In genomic region chr16:87602821-87603683, GRCh38 we compare ENCODE assay signal across 11 cellular contexts. TPM values are rescaled to one million over a fixed set of nuclear protein-coding genes. Genes with fewer than 3 reads are reported as not detected.
DNase-seq lines count a peak whose midpoint lies in the region; ATAC-seq and TF ChIP-seq lines count a peak whose summit lies in the region.
"Had no signal": no experiment of that assay in that cellular context is flagged by ENCODE, and none has a peak within 500 bp of the region (broad histone marks: within the 10 kb centered on the region; RNA-seq: fewer than 3 reads in every experiment).

No MANE protein-coding gene starts in this region.

- DNase-seq in A673 (ENCODE audit: low spot score) = no peak
- no peak for DNase-seq in Calu3
- no peak for DNase-seq in activated naive CD8-positive, alpha-beta T cell treated with anti-CD3 and anti-CD28 coated beads, Interleukin-2, amount 10 ng/mL, durations not matched to agents 7 days and 5 days
- peak; percentile 56 for DNase-seq in left kidney (ENCODE audit: low read depth, low spot score)
- no peak for DNase-seq in T-helper 9 cell
- DNase-seq in upper lobe of right lung = no peak
- no peak for DNase-seq in OCI-M2 (lab: John Stamatoyannopoulos, UW; ENCODE audit: unreplicated experiment)
- DNase-seq: body of pancreas, MV-4-11, SW 1271 had no signal

- H3K36me3 ChIP-seq in A673 (ENCODE audit: insufficient read depth, low read length, poor library complexity, severe bottlenecking) (no peaks in the 10 kb centered on the region), upper lobe of right lung (no peaks in the 10 kb centered on the region)

- no peaks in the 10 kb centered on the region for H3K36me3 Mint-ChIP-seq in Calu3 (ENCODE audit: insufficient read depth, unreplicated experiment)
- H3K36me3 Mint-ChIP-seq in activated naive CD8-positive, alpha-beta T cell treated with anti-CD3 and anti-CD28 coated beads, Interleukin-2, amount 10 ng/mL, durations not matched to agents 7 days and 5 days = no peaks in the 10 kb centered on the region

- peaks cover 80% of the 10 kb centered on the region for H3K27me3 ChIP-seq in A673 (replicated peaks; ENCODE audit: insufficient read depth, low read depth, low read length, poor library complexity)
- peaks cover 71% of the 10 kb centered on the region for H3K27me3 ChIP-seq in upper lobe of right lung

- BruUV-seq in A673 (replicated peaks; lab: Mats Ljungman, UMichigan) (no TSS peak), Calu3 (replicated peaks; lab: Mats Ljungman, UMichigan) (no TSS peak)

- no peaks in the 10 kb centered on the region for H3K4me1 ChIP-seq in A673 (ENCODE audit: insufficient read depth, low read length, poor library complexity, severe bottlenecking)
- H3K4me1 ChIP-seq in upper lobe of right lung = no peaks in the 10 kb centered on the region

- TF ChIP-seq CTCF in A673 (conservative IDR thresholded peaks at IDR 0.05; ENCODE audit: low read depth, low read length) = no peak
- no peak for TF ChIP-seq CTCF in Calu3 (IDR thresholded peaks at IDR 0.05; ENCODE audit: unreplicated experiment)
- TF ChIP-seq CTCF in upper lobe of right lung (IDR thresholded peaks at IDR 0.05) = no peak

- H3K27ac ChIP-seq in A673 (ENCODE audit: low read depth, low read length, poor library complexity, severe bottlenecking) (no peak overlapping the region), upper lobe of right lung (no peak overlapping the region)
- H3K27ac ChIP-seq: body of pancreas had no signal

- H3K4me1 Mint-ChIP-seq in Calu3 (ENCODE audit: low read depth, unreplicated experiment) = peaks cover 6% of the 10 kb centered on the region
- peaks cover 6% of the 10 kb centered on the region for H3K4me1 Mint-ChIP-seq in activated naive CD8-positive, alpha-beta T cell treated with anti-CD3 and anti-CD28 coated beads, Interleukin-2, amount 10 ng/mL, durations not matched to agents 7 days and 5 days

- H3K4me3 ChIP-seq in A673 (ENCODE audit: low read depth, low read length, poor library complexity, severe bottlenecking) (peak overlapping the region; percentile 43), upper lobe of right lung (no peak overlapping the region)
- H3K4me3 ChIP-seq: body of pancreas had no signal

- no peak overlapping the region for H3K27ac Mint-ChIP-seq in Calu3 (ENCODE audit: unreplicated experiment)
- H3K27ac Mint-ChIP-seq in activated naive CD8-positive, alpha-beta T cell treated with anti-CD3 and anti-CD28 coated beads, Interleukin-2, amount 10 ng/mL, durations not matched to agents 7 days and 5 days = no peak overlapping the region

- POLR2A ChIA-PET in A673 (lab: Charles Lee; ENCODE audit: low non-redundant PET) = interaction anchor here (0.7 kb wide), 1 partner anchor 164 kb away, joined by 4 read pairs; no protein-coding TSS in a partner anchor
- POLR2A ChIA-PET in activated naive CD8-positive, alpha-beta T cell treated with anti-CD3 and anti-CD28 coated beads, Interleukin-2, amount 10 ng/mL, durations not matched to agents 7 days and 5 days (lab: Charles Lee) = no interaction called here

- peak overlapping the region; percentile 66 for H3K4me3 Mint-ChIP-seq in Calu3 (ENCODE audit: low read depth, unreplicated experiment)
- peak overlapping the region; percentile 40 for H3K4me3 Mint-ChIP-seq in activated naive CD8-positive, alpha-beta T cell treated with anti-CD3 and anti-CD28 coated beads, Interleukin-2, amount 10 ng/mL, durations not matched to agents 7 days and 5 days

- H3K9me3 Mint-ChIP-seq in Calu3 (ENCODE audit: low read depth, unreplicated experiment) = no peaks in the 10 kb centered on the region
- H3K9me3 Mint-ChIP-seq in activated naive CD8-positive, alpha-beta T cell treated with anti-CD3 and anti-CD28 coated beads, Interleukin-2, amount 10 ng/mL, durations not matched to agents 7 days and 5 days = no peaks in the 10 kb centered on the region

- H3K9me3 ChIP-seq in A673 (ENCODE audit: low read depth, low read length, poor library complexity, severe bottlenecking) (no peaks in the 10 kb centered on the region), upper lobe of right lung (no peaks in the 10 kb centered on the region)

- peaks cover 56% of the 10 kb centered on the region for H3K27me3 Mint-ChIP-seq in Calu3 (ENCODE audit: unreplicated experiment)
- peaks cover 61% of the 10 kb centered on the region for H3K27me3 Mint-ChIP-seq in activated naive CD8-positive, alpha-beta T cell treated with anti-CD3 and anti-CD28 coated beads, Interleukin-2, amount 10 ng/mL, durations not matched to agents 7 days and 5 days

- intact Hi-C loops in A673 (cut with micrococcal nuclease; ENCODE audit: unreplicated experiment) (no loop called here), Calu3 (cut with micrococcal nuclease; ENCODE audit: unreplicated experiment) (no loop called here), upper lobe of right lung (cut with DNase I) (no loop called here)

- ATAC-seq in activated naive CD8-positive, alpha-beta T cell treated with anti-CD3 and anti-CD28 coated beads, Interleukin-2, amount 10 ng/mL, durations not matched to agents 7 days and 5 days (ENCODE audit: low read depth) = no peak
- ATAC-seq in GM18867 (IDR thresholded peaks at IDR 0.05; ENCODE audit: unreplicated experiment) (no peak), upper lobe of right lung (no peak)
- ATAC-seq: body of pancreas had no signal

- CTCF ChIA-PET in A673 (lab: Charles Lee) (interaction anchor here (0.5 kb wide), 1 partner anchor 31 kb away, joined by 3 read pairs; no protein-coding TSS in a partner anchor), Calu3 (lab: Charles Lee) (no interaction called here)

RNA-seq across cellular contexts. Expression of gene JPH3, which starts 0.7 kb away (rescaled TPM):
- total RNA-seq in A673 (2021) (1.4 and 1.9 TPM in 2 replicates), Calu3 (2022) (0.57 and 1.2 TPM in 2 replicates), upper lobe of right lung (0.29 TPM)
- not detected for total RNA-seq in activated naive CD8-positive, alpha-beta T cell treated with anti-CD3 and anti-CD28 coated beads, Interleukin-2, amount 10 ng/mL, durations not matched to agents 7 days and 5 days
- total RNA-seq: body of pancreas had no signal
